Comparison of ENCODE assay signal across 20 cellular contexts in genomic region chr12:105671720-105672119, GRCh38.
DNase-seq lines count a peak whose midpoint lies in the region; ATAC-seq and TF ChIP-seq lines count a peak whose summit lies in the region.
"Had no signal": no experiment of that assay in that cellular context is flagged by ENCODE, and none has a peak within 500 bp of the region (broad histone marks: within the 10 kb centered on the region; RNA-seq: fewer than 3 reads in every experiment).

No MANE protein-coding gene starts in this region.

- DNase-seq in EH (ENCODE audit: low read depth), result peak; percentile 96
- no peak for DNase-seq in Peyer's patch
- DNase-seq in iPS-NIHi11 (ENCODE audit: low spot score), result no peak
- no peak for DNase-seq in NCI-H1417 treated with DMSO at 0.1 percent for 48 hours (lab: John Stamatoyannopoulos, UW)
- DNase-seq in lower leg skin (ENCODE audit: low spot score in 2 of 2), result no peak
- DNase-seq: activated CD8-positive, alpha-beta T cell treated with anti-CD3 and anti-CD28 coated beads for 36 hours; activated naive CD4-positive, alpha-beta T cell treated with anti-CD3 and anti-CD28 coated beads, Interleukin-2, amount 50 U/mL, for 16 hours; activated T-cell treated with anti-CD3 and anti-CD28 coated beads, Interleukin-2, amount 50 U/mL, for 1 hour; DMS79; effector CD4-positive, alpha-beta T cell; erythroblast; NCI-H1417; NCI-H2107; nucleus accumbens; retina; T-helper 9 cell had no signal

- H3K4me3 ChIP-seq in Peyer's patch, result no peak overlapping the region
- no peak overlapping the region for H3K4me3 ChIP-seq in gastroesophageal sphincter
- no peak overlapping the region for H3K4me3 ChIP-seq in subcutaneous abdominal adipose tissue (ENCODE audit: low read depth in 1 of 5, low read length in 5 of 5)
- no peak overlapping the region for H3K4me3 ChIP-seq in lower leg skin (ENCODE audit: low read depth, poor library complexity, severe bottlenecking)
- H3K4me3 ChIP-seq: lung had no signal

- ATAC-seq in gastroesophageal sphincter, result no peak
- no peak for ATAC-seq in HG02610 (IDR thresholded peaks at IDR 0.05; ENCODE audit: unreplicated experiment)
- ATAC-seq: activated CD8-positive, alpha-beta T cell treated with anti-CD3 and anti-CD28 coated beads for 36 hours had no signal

- H3K9ac ChIP-seq in subcutaneous abdominal adipose tissue (ENCODE audit: low read length in 5 of 5), result no peak overlapping the region

- H3K36me3 ChIP-seq in Peyer's patch (no peaks in the 10 kb centered on the region), gastroesophageal sphincter (no peaks in the 10 kb centered on the region), subcutaneous abdominal adipose tissue (ENCODE audit: control insufficient read depth in 5 of 5, insufficient read depth in 5 of 5, low read length in 5 of 5) (no peaks in the 10 kb centered on the region)

- H3K4me1 ChIP-seq in Peyer's patch, result no peaks in the 10 kb centered on the region
- H3K4me1 ChIP-seq in gastroesophageal sphincter, result peaks cover 8 to 41% (median 30%) of the 10 kb centered on the region in 3 donors
- peaks cover 6 to 37% (median 22%) of the 10 kb centered on the region in 5 donors for H3K4me1 ChIP-seq in subcutaneous abdominal adipose tissue (ENCODE audit: control insufficient read depth in 5 of 5, insufficient read depth in 5 of 5, low read length in 5 of 5)

- intact Hi-C loops in lower leg skin (cut with DNase I; ENCODE audit: low total_unique reads), result no loop called here

- TF ChIP-seq CTCF in Peyer's patch (IDR thresholded peaks at IDR 0.05) (no peak), gastroesophageal sphincter (IDR thresholded peaks at IDR 0.05) (no peak), lower leg skin (IDR thresholded peaks at IDR 0.05) (no peak)

- no peaks in the 10 kb centered on the region for H3K9me3 ChIP-seq in Peyer's patch
- no peaks in the 10 kb centered on the region for H3K9me3 ChIP-seq in gastroesophageal sphincter
- no peaks in the 10 kb centered on the region for H3K9me3 ChIP-seq in subcutaneous abdominal adipose tissue (ENCODE audit: control insufficient read depth in 5 of 5, low read length in 5 of 5)

- no peaks in the 10 kb centered on the region for H3K27me3 ChIP-seq in Peyer's patch
- H3K27me3 ChIP-seq in gastroesophageal sphincter, result no peaks in the 10 kb centered on the region
- no peaks in the 10 kb centered on the region for H3K27me3 ChIP-seq in subcutaneous abdominal adipose tissue (ENCODE audit: control insufficient read depth in 5 of 5, insufficient read depth in 4 of 5, low read length in 5 of 5)

- no peak for TF ChIP-seq EP300 in gastroesophageal sphincter (IDR thresholded peaks at IDR 0.05)

- 61 to 77% methylated on average over 2 of the region's 2 CpGs for WGBS in gastroesophageal sphincter (ENCODE audit: low coverage in 1 of 2), 2 donors
- WGBS in lower leg skin, 2 donors, result 45 to 64% methylated on average over 2 of the region's 2 CpGs

- TF ChIP-seq POLR2A in Peyer's patch (IDR thresholded peaks at IDR 0.05) (no peak), gastroesophageal sphincter (IDR thresholded peaks at IDR 0.05) (no peak), lower leg skin (IDR thresholded peaks at IDR 0.05) (no peak)

- H3K27ac ChIP-seq in Peyer's patch (peak overlapping the region in 3 of 4 donors; percentile 20 to 73 (median 61)), gastroesophageal sphincter (peak overlapping the region; percentile 9 to 78 (median 70)), subcutaneous abdominal adipose tissue (ENCODE audit: low read depth, low read length) (peak overlapping the region; percentile 64)
